Comparison of ENCODE assay signal across 1 cellular context in the genomic region with DNA sequence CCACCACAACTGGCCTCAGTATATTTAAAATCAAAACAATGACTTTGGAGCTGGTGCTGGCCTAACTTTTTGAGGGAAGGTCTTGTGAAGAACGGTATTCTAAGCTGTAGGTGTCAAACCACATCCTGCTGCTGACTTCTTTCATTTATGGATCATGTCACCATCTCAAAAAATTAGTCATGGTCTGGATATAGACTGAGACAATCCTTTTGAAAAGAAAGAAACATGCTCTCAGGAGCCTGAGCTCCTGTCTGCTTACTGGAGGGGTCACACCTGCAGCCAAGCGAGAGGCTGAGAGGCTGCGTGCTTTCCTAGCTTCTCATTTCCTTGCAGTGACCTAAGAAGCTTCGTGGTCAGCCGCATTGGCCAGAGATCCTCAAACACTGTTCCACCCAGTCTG.
TF ChIP-seq lines count a peak whose summit lies in the region.

No MANE protein-coding gene starts in this region.

TF ChIP-seq in GM12878, 131 proteins besides CTCF, POLR2A, EP300 and RAD21 (continued from another document):
- TF ChIP-seq, protein P1, sequence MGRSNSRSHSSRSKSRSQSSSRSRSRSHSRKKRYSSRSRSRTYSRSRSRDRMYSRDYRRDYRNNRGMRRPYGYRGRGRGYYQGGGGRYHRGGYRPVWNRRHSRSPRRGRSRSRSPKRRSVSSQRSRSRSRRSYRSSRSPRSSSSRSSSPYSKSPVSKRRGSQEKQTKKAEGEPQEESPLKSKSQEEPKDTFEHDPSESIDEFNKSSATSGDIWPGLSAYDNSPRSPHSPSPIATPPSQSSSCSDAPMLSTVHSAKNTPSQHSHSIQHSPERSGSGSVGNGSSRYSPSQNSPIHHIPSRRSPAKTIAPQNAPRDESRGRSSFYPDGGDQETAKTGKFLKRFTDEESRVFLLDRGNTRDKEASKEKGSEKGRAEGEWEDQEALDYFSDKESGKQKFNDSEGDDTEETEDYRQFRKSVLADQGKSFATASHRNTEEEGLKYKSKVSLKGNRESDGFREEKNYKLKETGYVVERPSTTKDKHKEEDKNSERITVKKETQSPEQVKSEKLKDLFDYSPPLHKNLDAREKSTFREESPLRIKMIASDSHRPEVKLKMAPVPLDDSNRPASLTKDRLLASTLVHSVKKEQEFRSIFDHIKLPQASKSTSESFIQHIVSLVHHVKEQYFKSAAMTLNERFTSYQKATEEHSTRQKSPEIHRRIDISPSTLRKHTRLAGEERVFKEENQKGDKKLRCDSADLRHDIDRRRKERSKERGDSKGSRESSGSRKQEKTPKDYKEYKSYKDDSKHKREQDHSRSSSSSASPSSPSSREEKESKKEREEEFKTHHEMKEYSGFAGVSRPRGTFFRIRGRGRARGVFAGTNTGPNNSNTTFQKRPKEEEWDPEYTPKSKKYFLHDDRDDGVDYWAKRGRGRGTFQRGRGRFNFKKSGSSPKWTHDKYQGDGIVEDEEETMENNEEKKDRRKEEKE (IDR thresholded peaks at IDR 0.05) = no peak
- TF ChIP-seq, protein P2, sequence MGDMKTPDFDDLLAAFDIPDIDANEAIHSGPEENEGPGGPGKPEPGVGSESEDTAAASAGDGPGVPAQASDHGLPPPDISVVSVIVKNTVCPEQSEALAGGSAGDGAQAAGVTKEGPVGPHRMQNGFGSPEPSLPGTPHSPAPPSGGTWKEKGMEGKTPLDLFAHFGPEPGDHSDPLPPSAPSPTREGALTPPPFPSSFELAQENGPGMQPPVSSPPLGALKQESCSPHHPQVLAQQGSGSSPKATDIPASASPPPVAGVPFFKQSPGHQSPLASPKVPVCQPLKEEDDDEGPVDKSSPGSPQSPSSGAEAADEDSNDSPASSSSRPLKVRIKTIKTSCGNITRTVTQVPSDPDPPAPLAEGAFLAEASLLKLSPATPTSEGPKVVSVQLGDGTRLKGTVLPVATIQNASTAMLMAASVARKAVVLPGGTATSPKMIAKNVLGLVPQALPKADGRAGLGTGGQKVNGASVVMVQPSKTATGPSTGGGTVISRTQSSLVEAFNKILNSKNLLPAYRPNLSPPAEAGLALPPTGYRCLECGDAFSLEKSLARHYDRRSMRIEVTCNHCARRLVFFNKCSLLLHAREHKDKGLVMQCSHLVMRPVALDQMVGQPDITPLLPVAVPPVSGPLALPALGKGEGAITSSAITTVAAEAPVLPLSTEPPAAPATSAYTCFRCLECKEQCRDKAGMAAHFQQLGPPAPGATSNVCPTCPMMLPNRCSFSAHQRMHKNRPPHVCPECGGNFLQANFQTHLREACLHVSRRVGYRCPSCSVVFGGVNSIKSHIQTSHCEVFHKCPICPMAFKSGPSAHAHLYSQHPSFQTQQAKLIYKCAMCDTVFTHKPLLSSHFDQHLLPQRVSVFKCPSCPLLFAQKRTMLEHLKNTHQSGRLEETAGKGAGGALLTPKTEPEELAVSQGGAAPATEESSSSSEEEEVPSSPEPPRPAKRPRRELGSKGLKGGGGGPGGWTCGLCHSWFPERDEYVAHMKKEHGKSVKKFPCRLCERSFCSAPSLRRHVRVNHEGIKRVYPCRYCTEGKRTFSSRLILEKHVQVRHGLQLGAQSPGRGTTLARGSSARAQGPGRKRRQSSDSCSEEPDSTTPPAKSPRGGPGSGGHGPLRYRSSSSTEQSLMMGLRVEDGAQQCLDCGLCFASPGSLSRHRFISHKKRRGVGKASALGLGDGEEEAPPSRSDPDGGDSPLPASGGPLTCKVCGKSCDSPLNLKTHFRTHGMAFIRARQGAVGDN (IDR thresholded peaks at IDR 0.05) = no peak
- TF ChIP-seq ZBED1 (IDR thresholded peaks at IDR 0.05; ENCODE audit: borderline replicate concordance) (peak; percentile 60; the same call in 1 of the 2 replicates), SRF (IDR thresholded peaks at IDR 0.05; ENCODE audit: low read depth in 2 of 2, low read length in 2 of 2) (no peak), TCF12 (IDR thresholded peaks at IDR 0.05; ENCODE audit: low read depth, low read length) (no peak), ETV6 (conservative IDR thresholded peaks at IDR 0.05 in 1 of 2, IDR thresholded peaks at IDR 0.05 in 1 of 2; ENCODE audit: borderline replicate concordance in 1 of 2, low read depth in 1 of 2) (peak in 1 of 2 experiments; percentile 47; a peak in 1 of 4 replicates), POLR2AphosphoS5 (IDR thresholded peaks at IDR 0.05; ENCODE audit: low read length) (no peak), SMAD5 (IDR thresholded peaks at IDR 0.05; ENCODE audit: low read depth) (no peak), IKZF2 (IDR thresholded peaks at IDR 0.05) (peak; percentile 48 to 56), PAX8 (IDR thresholded peaks at IDR 0.05) (no peak), LARP7 (IDR thresholded peaks at IDR 0.05) (no peak), ZZZ3 (IDR thresholded peaks at IDR 0.05; ENCODE audit: control insufficient read depth, insufficient read length, low read depth) (no peak), NFIC (IDR thresholded peaks at IDR 0.05; ENCODE audit: low read depth, low read length) (peak; percentile 89), SUPT20H (IDR thresholded peaks at IDR 0.05; ENCODE audit: borderline replicate concordance, control insufficient read depth, low read depth, low read length) (no peak), EED (IDR thresholded peaks at IDR 0.05; ENCODE audit: low read depth) (peak; percentile 85)
- TF ChIP-seq, protein P3, sequence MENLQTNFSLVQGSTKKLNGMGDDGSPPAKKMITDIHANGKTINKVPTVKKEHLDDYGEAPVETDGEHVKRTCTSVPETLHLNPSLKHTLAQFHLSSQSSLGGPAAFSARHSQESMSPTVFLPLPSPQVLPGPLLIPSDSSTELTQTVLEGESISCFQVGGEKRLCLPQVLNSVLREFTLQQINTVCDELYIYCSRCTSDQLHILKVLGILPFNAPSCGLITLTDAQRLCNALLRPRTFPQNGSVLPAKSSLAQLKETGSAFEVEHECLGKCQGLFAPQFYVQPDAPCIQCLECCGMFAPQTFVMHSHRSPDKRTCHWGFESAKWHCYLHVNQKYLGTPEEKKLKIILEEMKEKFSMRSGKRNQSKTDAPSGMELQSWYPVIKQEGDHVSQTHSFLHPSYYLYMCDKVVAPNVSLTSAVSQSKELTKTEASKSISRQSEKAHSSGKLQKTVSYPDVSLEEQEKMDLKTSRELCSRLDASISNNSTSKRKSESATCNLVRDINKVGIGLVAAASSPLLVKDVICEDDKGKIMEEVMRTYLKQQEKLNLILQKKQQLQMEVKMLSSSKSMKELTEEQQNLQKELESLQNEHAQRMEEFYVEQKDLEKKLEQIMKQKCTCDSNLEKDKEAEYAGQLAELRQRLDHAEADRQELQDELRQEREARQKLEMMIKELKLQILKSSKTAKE (IDR thresholded peaks at IDR 0.05; ENCODE audit: low read depth, poor library complexity, severe bottlenecking) = no peak
- TF ChIP-seq, protein P4, sequence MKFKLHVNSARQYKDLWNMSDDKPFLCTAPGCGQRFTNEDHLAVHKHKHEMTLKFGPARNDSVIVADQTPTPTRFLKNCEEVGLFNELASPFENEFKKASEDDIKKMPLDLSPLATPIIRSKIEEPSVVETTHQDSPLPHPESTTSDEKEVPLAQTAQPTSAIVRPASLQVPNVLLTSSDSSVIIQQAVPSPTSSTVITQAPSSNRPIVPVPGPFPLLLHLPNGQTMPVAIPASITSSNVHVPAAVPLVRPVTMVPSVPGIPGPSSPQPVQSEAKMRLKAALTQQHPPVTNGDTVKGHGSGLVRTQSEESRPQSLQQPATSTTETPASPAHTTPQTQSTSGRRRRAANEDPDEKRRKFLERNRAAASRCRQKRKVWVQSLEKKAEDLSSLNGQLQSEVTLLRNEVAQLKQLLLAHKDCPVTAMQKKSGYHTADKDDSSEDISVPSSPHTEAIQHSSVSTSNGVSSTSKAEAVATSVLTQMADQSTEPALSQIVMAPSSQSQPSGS (IDR thresholded peaks at IDR 0.05; ENCODE audit: low read length) = peak; percentile 88
- TF ChIP-seq, protein P5, sequence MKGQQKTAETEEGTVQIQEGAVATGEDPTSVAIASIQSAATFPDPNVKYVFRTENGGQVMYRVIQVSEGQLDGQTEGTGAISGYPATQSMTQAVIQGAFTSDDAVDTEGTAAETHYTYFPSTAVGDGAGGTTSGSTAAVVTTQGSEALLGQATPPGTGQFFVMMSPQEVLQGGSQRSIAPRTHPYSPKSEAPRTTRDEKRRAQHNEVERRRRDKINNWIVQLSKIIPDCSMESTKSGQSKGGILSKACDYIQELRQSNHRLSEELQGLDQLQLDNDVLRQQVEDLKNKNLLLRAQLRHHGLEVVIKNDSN (IDR thresholded peaks at IDR 0.05; ENCODE audit: borderline replicate concordance, extremely low read length, insufficient read depth, low read depth, low read length) = no peak
